ENCODE assay signal across 8 cellular contexts in the genomic region with DNA sequence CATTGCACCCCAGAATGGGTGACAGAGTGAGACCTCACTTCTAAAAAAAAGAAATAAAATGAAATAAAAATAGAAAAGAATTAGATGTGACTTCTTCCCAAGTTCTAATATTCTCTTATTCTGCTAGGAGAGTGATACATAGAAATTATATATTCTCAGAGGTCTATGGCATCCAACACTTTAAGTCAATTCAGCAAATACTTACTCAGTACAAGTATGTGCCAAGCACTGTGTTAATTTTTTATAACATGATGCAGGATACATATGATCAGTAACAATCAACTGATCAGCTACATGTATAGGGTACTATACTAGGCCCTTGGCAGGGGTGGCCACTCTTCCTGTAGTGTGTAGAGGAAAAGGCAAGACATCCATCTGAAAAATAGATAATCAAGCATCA.
"Had no signal": no experiment of that assay in that cellular context is flagged by ENCODE, and none has a peak within 500 bp of the region (broad histone marks: within the 10 kb centered on the region; RNA-seq: fewer than 3 reads in every experiment).

No MANE protein-coding gene starts in this region.

- DNase-seq: GDM1, GF-D8 had no signal

- ATAC-seq: GM12878 had no signal

- FAIRE-seq: G401.6, GM12878, GM12891, GM12892, GM18507, GM19239 had no signal

- H3K4me3 ChIP-seq: GM12878 had no signal
